In the genomic region with DNA sequence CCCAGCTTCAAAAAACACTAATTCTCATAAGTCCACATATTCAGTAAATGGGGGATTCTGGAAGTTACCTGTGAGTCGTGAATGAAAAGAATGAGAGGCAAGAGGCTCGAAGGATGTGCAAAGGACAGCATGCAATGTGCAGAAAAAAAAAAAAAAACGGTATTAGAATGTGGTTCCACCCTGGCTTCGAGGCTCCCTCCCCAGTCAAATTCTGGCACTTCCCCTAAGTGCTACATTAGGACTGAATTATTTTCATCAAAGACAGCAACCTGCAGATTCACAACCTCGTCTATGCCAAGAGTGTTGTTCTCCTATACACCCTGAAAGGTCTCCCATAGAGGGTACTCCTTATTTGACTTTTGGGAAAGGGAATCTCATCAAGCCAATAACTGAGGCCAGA, we compare ENCODE assay signal across 1 cellular context.
TF ChIP-seq lines count a peak whose summit lies in the region.

No MANE protein-coding gene starts in this region.

TF ChIP-seq in IMR-90, 13 proteins besides CTCF, POLR2A, EP300 and RAD21:
- TF ChIP-seq MXI1 (IDR thresholded peaks at IDR 0.05; ENCODE audit: borderline replicate concordance, low read depth, low read length) (no peak), MAFK (IDR thresholded peaks at IDR 0.05; ENCODE audit: low read depth, low read length) (no peak), RFX5 (IDR thresholded peaks at IDR 0.05; ENCODE audit: low read depth, low read length) (no peak), NFE2L2 (IDR thresholded peaks at IDR 0.05; ENCODE audit: low read depth, low read length) (no peak), FOS (IDR thresholded peaks at IDR 0.05; ENCODE audit: low read depth, low read length) (no peak), BHLHE40 (IDR thresholded peaks at IDR 0.05; ENCODE audit: low read depth, low read length) (no peak), CEBPB (IDR thresholded peaks at IDR 0.05; ENCODE audit: low read depth, low read length) (no peak)
- TF ChIP-seq, protein P1, sequence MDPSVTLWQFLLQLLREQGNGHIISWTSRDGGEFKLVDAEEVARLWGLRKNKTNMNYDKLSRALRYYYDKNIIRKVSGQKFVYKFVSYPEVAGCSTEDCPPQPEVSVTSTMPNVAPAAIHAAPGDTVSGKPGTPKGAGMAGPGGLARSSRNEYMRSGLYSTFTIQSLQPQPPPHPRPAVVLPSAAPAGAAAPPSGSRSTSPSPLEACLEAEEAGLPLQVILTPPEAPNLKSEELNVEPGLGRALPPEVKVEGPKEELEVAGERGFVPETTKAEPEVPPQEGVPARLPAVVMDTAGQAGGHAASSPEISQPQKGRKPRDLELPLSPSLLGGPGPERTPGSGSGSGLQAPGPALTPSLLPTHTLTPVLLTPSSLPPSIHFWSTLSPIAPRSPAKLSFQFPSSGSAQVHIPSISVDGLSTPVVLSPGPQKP (IDR thresholded peaks at IDR 0.05; ENCODE audit: borderline replicate concordance, low read depth, low read length): no peak
